Comparison of ENCODE assay signal across 11 cellular contexts in the genomic region with DNA sequence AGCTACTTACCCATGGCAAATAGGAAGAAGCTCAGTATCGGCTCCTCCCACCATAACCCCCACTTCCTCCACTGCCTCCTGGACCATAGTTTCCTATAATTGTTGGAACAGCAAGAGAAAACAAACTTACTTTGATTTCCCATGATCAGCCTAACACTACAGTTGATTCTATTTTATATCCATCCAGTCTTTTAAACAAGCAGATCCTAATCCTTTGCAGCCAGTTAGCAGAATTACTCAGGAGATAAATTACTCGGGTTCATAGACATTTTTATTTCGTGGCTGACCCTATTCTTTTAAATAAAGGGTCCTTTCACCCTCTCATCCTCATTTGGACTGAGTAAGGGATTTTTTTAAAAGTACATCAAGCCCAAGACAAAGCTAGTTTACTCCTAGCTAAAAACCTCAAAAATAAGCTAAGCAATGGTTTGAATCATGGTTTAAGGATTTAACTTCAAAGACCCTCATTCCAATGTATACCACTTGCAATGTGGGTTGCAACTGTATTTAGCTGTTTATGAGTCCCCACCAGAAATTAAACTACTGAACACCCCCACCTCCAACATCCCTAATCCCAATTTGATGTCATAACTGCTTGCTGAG. TPM values are rescaled to one million over a fixed set of nuclear protein-coding genes. Genes with fewer than 3 reads are reported as not detected.
DNase-seq lines count a peak whose midpoint lies in the region; ATAC-seq and TF ChIP-seq lines count a peak whose summit lies in the region.
"Had no signal": no experiment of that assay in that cellular context is flagged by ENCODE, and none has a peak within 500 bp of the region (broad histone marks: within the 10 kb centered on the region; RNA-seq: fewer than 3 reads in every experiment).

No MANE protein-coding gene starts in this region.

- H3K27ac ChIP-seq in PC-9 (peak overlapping the region; percentile 51), transverse colon (no peak overlapping the region), brain microvascular endothelial cell (no peak overlapping the region)

- TF ChIP-seq POLR2A in transverse colon (IDR thresholded peaks at IDR 0.05) = no peak

- peaks cover 99% of the 10 kb centered on the region for H4K20me1 ChIP-seq in PC-9 (ENCODE audit: insufficient read depth)

- no peak overlapping the region for H2AFZ ChIP-seq in PC-9

- peak overlapping the region; percentile 83 for H3K4me3 Mint-ChIP-seq in activated naive CD4-positive, alpha-beta T cell treated with anti-CD3 and anti-CD28 coated beads, Interleukin-2, amount 50 U/mL, for 24 hours

- no peaks in the 10 kb centered on the region for H3K27me3 ChIP-seq in PC-9 (ENCODE audit: insufficient read depth, low read depth)
- H3K27me3 ChIP-seq in transverse colon = no peaks in the 10 kb centered on the region
- no peaks in the 10 kb centered on the region for H3K27me3 ChIP-seq in brain microvascular endothelial cell (replicated peaks)
- H3K27me3 ChIP-seq: dorsolateral prefrontal cortex had no signal

- DNase-seq in activated naive CD4-positive, alpha-beta T cell treated with anti-CD3 and anti-CD28 coated beads, Interleukin-2, amount 50 U/mL, for 16 hours = no peak
- no peak for DNase-seq in PC-9
- DNase-seq in dermis blood vessel endothelial cell = peak; percentile 59
- peak; percentile 16 for DNase-seq in transverse colon
- DNase-seq in brain microvascular endothelial cell = no peak
- DNase-seq in H4 (ENCODE audit: low spot score) = no peak
- DNase-seq: C1 segment of cervical spinal cord, dorsolateral prefrontal cortex, NCI-H524 treated with DMSO at 0.1 percent for 48 hours had no signal

- no peaks in the 10 kb centered on the region for H3K27me3 Mint-ChIP-seq in activated naive CD4-positive, alpha-beta T cell treated with anti-CD3 and anti-CD28 coated beads, Interleukin-2, amount 50 U/mL, for 24 hours

- H3K4me1 Mint-ChIP-seq in activated naive CD4-positive, alpha-beta T cell treated with anti-CD3 and anti-CD28 coated beads, Interleukin-2, amount 50 U/mL, for 24 hours = peaks cover 96% of the 10 kb centered on the region

- H3K4me2 ChIP-seq in PC-9 = no peak overlapping the region

- TF ChIP-seq EP300 in transverse colon (IDR thresholded peaks at IDR 0.05; ENCODE audit: low read depth) = no peak

- no peaks in the 10 kb centered on the region for H3K9me2 ChIP-seq in PC-9 (ENCODE audit: insufficient read depth)

- no peaks in the 10 kb centered on the region for H3K9me3 ChIP-seq in PC-9 (ENCODE audit: insufficient read depth, low read depth)
- no peaks in the 10 kb centered on the region for H3K9me3 ChIP-seq in transverse colon

- H3K36me3 ChIP-seq in PC-9 (ENCODE audit: low read depth) (peaks cover 86% of the 10 kb centered on the region), transverse colon (peaks cover 0 to 90% (median 39%) of the 10 kb centered on the region in 4 donors), brain microvascular endothelial cell (replicated peaks) (peaks cover 95% of the 10 kb centered on the region)

- H3K9me3 Mint-ChIP-seq in activated naive CD4-positive, alpha-beta T cell treated with anti-CD3 and anti-CD28 coated beads, Interleukin-2, amount 50 U/mL, for 24 hours = peaks cover 3% of the 10 kb centered on the region

- H3F3A ChIP-seq in PC-9 (ENCODE audit: insufficient read depth, low read depth) = peaks cover 100% of the 10 kb centered on the region

- BruUV-seq in PC-9 (replicated peaks; lab: Mats Ljungman, UMichigan) = no TSS peak

- TF ChIP-seq CTCF in PC-9 (conservative IDR thresholded peaks at IDR 0.05) (no peak), transverse colon (IDR thresholded peaks at IDR 0.05) (no peak), brain microvascular endothelial cell (IDR thresholded peaks at IDR 0.05; ENCODE audit: low read depth, low read length, missing control alignments) (no peak)

- intact Hi-C loops in PC-9 (cut with micrococcal nuclease; ENCODE audit: unreplicated experiment) (loop anchor here (10.0 kb wide), 1 partner anchor 298 kb away; no protein-coding TSS in a partner anchor), transverse colon (cut with DNase I; ENCODE audit: low total_unique reads) (no loop called here)

- peaks cover 90% of the 10 kb centered on the region for H3K79me2 ChIP-seq in PC-9 (ENCODE audit: low read depth)

- in situ Hi-C loops in transverse colon (cut with MboI; ENCODE audit: low pct_ligation_motif_present in 1 of 4, low pct_unique_long_range_greater_than_20kb in 1 of 4, low sequenced_read_pairs in 3 of 4) (loop anchor here in 2 of 4 donors (10.0 to 25.0 kb wide), 2 partner anchors 98 to 970 kb away; a partner anchor contains a TSS), brain microvascular endothelial cell (cut with HindIII; ENCODE audit: low pct_ligation_motif_present, low sequenced_read_pairs) (no loop called here)

- peak overlapping the region; percentile 88 for H3K27ac Mint-ChIP-seq in activated naive CD4-positive, alpha-beta T cell treated with anti-CD3 and anti-CD28 coated beads, Interleukin-2, amount 50 U/mL, for 24 hours

- no peak for ATAC-seq in activated CD4-positive, CD25-positive, alpha-beta regulatory T cell treated with anti-CD3 and anti-CD28 coated beads, Interleukin-2, amount 50 U/mL, for 24 hours

- H3K4me1 ChIP-seq in PC-9 (replicated peaks; ENCODE audit: insufficient read depth) (peaks cover 36% of the 10 kb centered on the region), transverse colon (peaks cover 39 to 66% (median 52%) of the 10 kb centered on the region in 4 donors)

- CTCF ChIA-PET in PC-9 (lab: Charles Lee) = no interaction called here

- H3K36me3 Mint-ChIP-seq in activated naive CD4-positive, alpha-beta T cell treated with anti-CD3 and anti-CD28 coated beads, Interleukin-2, amount 50 U/mL, for 24 hours = peaks cover 68% of the 10 kb centered on the region

- POLR2A ChIA-PET in PC-9 (lab: Charles Lee; ENCODE audit: unreplicated experiment) = interaction anchor here (0.6 to 0.7 kb wide), 3 partner anchors 33 to 157 kb away, joined by 3 to 5 read pairs (median 4); no protein-coding TSS in a partner anchor

- WGBS in transverse colon (ENCODE audit: low coverage in 1 of 2), 2 donors = 61 to 64% methylated on average over 3 of the region's 3 CpGs

- H3K4me3 ChIP-seq in PC-9 (no peak overlapping the region), transverse colon (no peak overlapping the region), brain microvascular endothelial cell (ENCODE audit: low read depth, low read length) (no peak overlapping the region)

RNA-seq across cellular contexts. Expression of a gene that starts 8.0 kb away (rescaled TPM):
- total RNA-seq in PC-9 (2021) (526 and 792 TPM in 2 replicates), dermis blood vessel endothelial cell (105 and 187 TPM in 2 replicates), transverse colon (100 to 1,000 TPM; 123 to 362 (median 208) TPM)
- total RNA-seq in H4 (2014; rRNA removed; shearing (Covaris generic)) = 178 and 335 TPM in 2 replicates

RNA-seq across cellular contexts. Expression of a gene that starts 9.0 kb away (rescaled TPM):
- total RNA-seq in PC-9 (2021) (282 and 308 TPM in 2 replicates), dermis blood vessel endothelial cell (154 and 176 TPM in 2 replicates), transverse colon (100 to 1,000 TPM in 1 of 4 donors, 10 to 100 TPM in 3; 48.2 to 107 (median 60.3) TPM)
- total RNA-seq in H4 (2014; rRNA removed; shearing (Covaris generic)) = 516 and 552 TPM in 2 replicates

RNA-seq across cellular contexts. Expression of a gene that starts 40.6 kb away (rescaled TPM):
- total RNA-seq in PC-9 (2021) (44.2 and 49.1 TPM in 2 replicates), dermis blood vessel endothelial cell (33.4 and 38.6 TPM in 2 replicates), transverse colon (10 to 100 TPM in 1 of 4 donors, 1 to 10 TPM in 3; 1.4 to 11.4 (median 6.6) TPM)
- total RNA-seq in H4 (2014; rRNA removed; shearing (Covaris generic)) = 34.1 and 34.9 TPM in 2 replicates

Comparison
In these comparisons a context has a peak if more than half of its experiments do, and no peak if none do; other contexts are left out.
1. DNase-seq: peak in dermis blood vessel endothelial cell (single experiment) and transverse colon (single experiment); none in activated naive CD4-positive, alpha-beta T cell treated with anti-CD3 and anti-CD28 coated beads, Interleukin-2, amount 50 U/mL, for 16 hours (single experiment), PC-9 (0 of 2), brain microvascular endothelial cell (single experiment) and H4 (single experiment).